28 cellular contexts compared by ENCODE assay signal in genomic region chr16:14268073-14268472, GRCh38.
"Had no signal": no experiment of that assay in that cellular context is flagged by ENCODE, and none has a peak within 500 bp of the region (broad histone marks: within the 10 kb centered on the region; RNA-seq: fewer than 3 reads in every experiment).

No MANE protein-coding gene starts in this region.

- DNase-seq: natural killer cell; occipital lobe; ovary; posterior cingulate gyrus; psoas muscle; right cardiac atrium; spleen; stimulated activated CD4-positive, alpha-beta T cell treated with anti-CD3 and anti-CD28 coated beads, Interleukin-12 subunit alpha, Interleukin-12 subunit beta, amount 100 ng/mL, for 4 hours; stimulated activated CD4-positive, alpha-beta T cell treated with anti-CD3 and anti-CD28 coated beads, Interleukin-1b, Interleukin-23, amount 100 ng/mL, for 48 hours; stimulated activated CD4-positive, alpha-beta T cell treated with anti-CD3 and anti-CD28 coated beads, Interleukin-4, amount 100 ng/mL, for 1 hour; stimulated activated CD4-positive, alpha-beta T cell treated with anti-CD3 and anti-CD28 coated beads, Interleukin-4, amount 100 ng/mL, for 4 hours; stimulated activated CD8-positive, alpha-beta memory T cell treated with anti-CD3 and anti-CD28 coated beads, Interleukin-4, amount 100 ng/mL, for 48 hours; stimulated activated naive CD4-positive, alpha-beta T cell; stimulated activated naive CD8-positive, alpha-beta T cell treated with anti-CD3 and anti-CD28 coated beads, Interleukin-15, amount 100 ng/mL, for 72 hours; stimulated activated naive CD8-positive, alpha-beta T cell treated with anti-CD3 and anti-CD28 coated beads, Interleukin-15, Interleukin-2, amounts not matched to agents 100 U/mL and 50 U/mL, for 24 hours; substantia nigra; testis; tibial artery; transverse colon; upper lobe of right lung; uterus had no signal

- H3K36me3 ChIP-seq: neural progenitor cell, uterus had no signal

- H3K9ac ChIP-seq: neural progenitor cell, parathyroid adenoma had no signal

- H2AFZ ChIP-seq: neural progenitor cell, parathyroid adenoma had no signal

- H3K4me1 ChIP-seq: neural progenitor cell, parathyroid adenoma, psoas muscle, spleen, suprapubic skin, testis, tibial artery, transverse colon, upper lobe of right lung, uterus had no signal

- H3K27me3 ChIP-seq: neural progenitor cell, ovary, spleen, suprapubic skin, testis, tibial artery, transverse colon, upper lobe of right lung, uterus had no signal

- H3K4me2 ChIP-seq: neural progenitor cell, smooth muscle cell had no signal

- ATAC-seq: natural killer cell; psoas muscle; right cardiac atrium; sciatic nerve; stimulated activated memory B cell treated with anti-CD40 and anti-IgM and Interleukin-4, amounts not matched to agents 10 μg/mL and 1 μg/mL and 100 μg/mL, for 72 hours; stimulated activated naive CD8-positive, alpha-beta T cell treated with anti-CD3 and anti-CD28 coated beads, Interleukin-15, amount 100 ng/mL, for 72 hours; stimulated activated naive CD8-positive, alpha-beta T cell treated with anti-CD3 and anti-CD28 coated beads, Interleukin-15, Interleukin-2, amounts not matched to agents 100 U/mL and 50 U/mL, for 24 hours; upper lobe of right lung had no signal

- H3K4me3 ChIP-seq: neural progenitor cell, ovary, psoas muscle, skin epidermis, smooth muscle cell, spleen, suprapubic skin, testis, tibial artery, transverse colon, upper lobe of right lung, uterus had no signal

- H3K9me3 ChIP-seq: ovary, suprapubic skin, testis, uterus had no signal

- H3K27ac ChIP-seq: neural progenitor cell, ovary, parathyroid adenoma, psoas muscle, skin epidermis, spleen, suprapubic skin, testis, tibial artery, transverse colon, upper lobe of right lung, uterus had no signal
